In genomic region chr17:45190503-45191282, GRCh38 we compare ENCODE assay signal across 23 cellular contexts. TPM values are rescaled to one million over a fixed set of nuclear protein-coding genes. Genes with fewer than 3 reads are reported as not detected.
DNase-seq lines count a peak whose midpoint lies in the region; ATAC-seq and TF ChIP-seq lines count a peak whose summit lies in the region.
"Had no signal": no experiment of that assay in that cellular context is flagged by ENCODE, and none has a peak within 500 bp of the region (broad histone marks: within the 10 kb centered on the region; RNA-seq: fewer than 3 reads in every experiment).

No MANE protein-coding gene starts in this region.

- no peak overlapping the region for H3K4me3 Mint-ChIP-seq in endodermal cell
- H3K4me3 Mint-ChIP-seq: activated CD4-positive, alpha-beta memory T cell treated with anti-CD3 and anti-CD28 coated beads for 36 hours; activated naive CD8-positive, alpha-beta T cell; dendritic cell treated with granulocyte-macrophage colony-stimulating factor and Interleukin-4, amounts not matched to agents 40 ng/mL and 50 ng/mL, for 4 days; natural killer cell had no signal

- intact Hi-C loops in psoas muscle (cut with DNase I) = loop anchor here (2.0 to 10.0 kb wide), 3 partner anchors 18 to 276 kb away; partner anchors contain the start of gene GFAP (in 1 of the 2)

- H3K36me3 Mint-ChIP-seq in endodermal cell (ENCODE audit: low read depth) = no peaks in the 10 kb centered on the region
- H3K36me3 Mint-ChIP-seq: activated CD4-positive, alpha-beta memory T cell treated with anti-CD3 and anti-CD28 coated beads for 36 hours; activated naive CD8-positive, alpha-beta T cell; natural killer cell had no signal

- peaks cover 4% of the 10 kb centered on the region for H3K9me3 Mint-ChIP-seq in endodermal cell
- H3K9me3 Mint-ChIP-seq: activated CD4-positive, alpha-beta memory T cell treated with anti-CD3 and anti-CD28 coated beads for 36 hours; activated T-helper 2 cell treated with anti-CD3 and anti-CD28 coated beads, Interferon-gamma antibody, Interleukin-2, Interleukin-4, amounts not matched to agents 10 μg/mL and 5 μg/mL and 100 μg/mL, durations not matched to agents 14 hours and 24 hours and 36 hours; dendritic cell treated with granulocyte-macrophage colony-stimulating factor and Interleukin-4, amounts not matched to agents 40 ng/mL and 50 ng/mL, for 4 days; natural killer cell had no signal

- no peaks in the 10 kb centered on the region for H3K9me3 ChIP-seq in endodermal cell (ENCODE audit: control insufficient read depth, low read length)
- H3K9me3 ChIP-seq in psoas muscle = no peaks in the 10 kb centered on the region
- H3K9me3 ChIP-seq: right atrium auricular region, tibial artery had no signal

- H3K27ac ChIP-seq in endodermal cell (ENCODE audit: low read depth, low read length) (no peak overlapping the region), psoas muscle (no peak overlapping the region)
- H3K27ac ChIP-seq: KMS-11, right atrium auricular region, tibial artery had no signal

- peaks cover 3% of the 10 kb centered on the region for H3K4me1 Mint-ChIP-seq in endodermal cell
- H3K4me1 Mint-ChIP-seq: natural killer cell had no signal

- DNase-seq in DMS79 treated with DMSO at 0.1 percent for 48 hours (lab: John Stamatoyannopoulos, UW) = peak; percentile 71
- peak; percentile 11 for DNase-seq in NCI-H2171 (lab: John Stamatoyannopoulos, UW)
- DNase-seq in kidney tubule cell (ENCODE audit: low spot score) = peak; percentile 79
- peak; percentile 36 for DNase-seq in retina
- no peak for DNase-seq in NCI-H1930 (lab: John Stamatoyannopoulos, UW)
- no peak for DNase-seq in activated T-cell treated with anti-CD3 and anti-CD28 coated beads for 4 hours
- DNase-seq in endodermal cell = no peak
- DNase-seq in psoas muscle = no peak
- DNase-seq: activated CD4-positive, alpha-beta memory T cell treated with anti-CD3 and anti-CD28 coated beads for 36 hours; activated CD8-positive, alpha-beta memory T cell treated with anti-CD3 and anti-CD28 coated beads, Interleukin-2, amount 50 U/mL, for 48 hours; aorta; MV-4-11; natural killer cell; NCI-H187; NCI-H446 treated with DMSO at 0.1 percent for 48 hours; SIG-M5; stimulated activated naive CD8-positive, alpha-beta T cell treated with anti-CD3 and anti-CD28 coated beads, Interleukin-15, Interleukin-2, amounts not matched to agents 100 U/mL and 50 U/mL, for 24 hours; tibial artery had no signal

- ATAC-seq in psoas muscle = no peak
- ATAC-seq: natural killer cell; stimulated activated naive CD8-positive, alpha-beta T cell treated with anti-CD3 and anti-CD28 coated beads, Interleukin-15, Interleukin-2, amounts not matched to agents 100 U/mL and 50 U/mL, for 24 hours had no signal

- H3K4me3 ChIP-seq in endodermal cell (ENCODE audit: low read length) = no peak overlapping the region
- H3K4me3 ChIP-seq in psoas muscle = no peak overlapping the region
- H3K4me3 ChIP-seq: right atrium auricular region, tibial artery had no signal

- TF ChIP-seq CTCF in endodermal cell (conservative IDR thresholded peaks at IDR 0.05) (no peak), psoas muscle (IDR thresholded peaks at IDR 0.05) (no peak)

- H3K27ac Mint-ChIP-seq in endodermal cell = no peak overlapping the region
- H3K27ac Mint-ChIP-seq: activated CD4-positive, alpha-beta memory T cell treated with anti-CD3 and anti-CD28 coated beads for 36 hours; activated naive CD8-positive, alpha-beta T cell; activated T-helper 2 cell treated with anti-CD3 and anti-CD28 coated beads, Interferon-gamma antibody, Interleukin-2, Interleukin-4, amounts not matched to agents 10 μg/mL and 5 μg/mL and 100 μg/mL, durations not matched to agents 14 hours and 24 hours and 36 hours; dendritic cell treated with granulocyte-macrophage colony-stimulating factor and Interleukin-4, amounts not matched to agents 40 ng/mL and 50 ng/mL, for 4 days; natural killer cell had no signal

- H3K36me3 ChIP-seq in endodermal cell (ENCODE audit: control insufficient read depth, insufficient read depth, low read length) (no peaks in the 10 kb centered on the region), psoas muscle (ENCODE audit: insufficient read depth in 1 of 2, low read depth in 1 of 2) (no peaks in the 10 kb centered on the region)
- H3K36me3 ChIP-seq: right atrium auricular region, tibial artery had no signal

- H3K27me3 ChIP-seq in endodermal cell (ENCODE audit: control insufficient read depth, insufficient read depth, low read length, poor library complexity, severe bottlenecking) = no peaks in the 10 kb centered on the region
- no peaks in the 10 kb centered on the region for H3K27me3 ChIP-seq in psoas muscle (ENCODE audit: insufficient read depth in 3 of 3, low read length in 2 of 3)
- H3K27me3 ChIP-seq: right atrium auricular region had no signal

- 90% methylated on average over 10 to 11 of the region's 11 CpGs for WGBS in endodermal cell (ENCODE audit: insufficient coverage in 1 of 2, insufficient read length in 1 of 2), 2 experiments
- 73 to 77% (median 76%) methylated on average over 11 of the region's 11 CpGs for WGBS in psoas muscle, 3 donors

- no peaks in the 10 kb centered on the region for H3K4me1 ChIP-seq in endodermal cell (ENCODE audit: control insufficient read depth, insufficient read depth, low read length)
- H3K4me1 ChIP-seq in psoas muscle = no peaks in the 10 kb centered on the region
- H3K4me1 ChIP-seq: right atrium auricular region, tibial artery had no signal

- no peak overlapping the region for H3K9ac ChIP-seq in endodermal cell (ENCODE audit: extremely low read depth, low read length, poor library complexity, severe bottlenecking)
- H3K9ac ChIP-seq: KMS-11 had no signal

- H3K27me3 Mint-ChIP-seq in endodermal cell (ENCODE audit: insufficient read depth) = peaks cover 2% of the 10 kb centered on the region
- H3K27me3 Mint-ChIP-seq: activated CD4-positive, alpha-beta memory T cell treated with anti-CD3 and anti-CD28 coated beads for 36 hours; activated naive CD8-positive, alpha-beta T cell; dendritic cell treated with granulocyte-macrophage colony-stimulating factor and Interleukin-4, amounts not matched to agents 40 ng/mL and 50 ng/mL, for 4 days had no signal

RNA-seq across cellular contexts. Expression of gene HEXIM2, which starts 29.0 kb away (rescaled TPM):
- total RNA-seq in endodermal cell = 10 to 100 TPM; 12.9 to 13.1 TPM
- 8.6 TPM for polyA plus RNA-seq in endodermal cell (2013, experiment 1 of 2)
- polyA plus RNA-seq in endodermal cell (2013, experiment 2 of 2) = 7.7 TPM
- total RNA-seq in psoas muscle = 10 to 100 TPM; 13.7 to 47.1 (median 33.4) TPM
- polyA plus RNA-seq in psoas muscle = 10 to 100 TPM in 2 of 3 donors, 1 to 10 TPM in 1; 8.2 to 69.5 (median 62.7) TPM

RNA-seq across cellular contexts. Expression of gene FMNL1, which starts 31.0 kb away (rescaled TPM):
- total RNA-seq in endodermal cell (1 to 10 TPM; 3.5 to 4.5 TPM), psoas muscle (1 to 10 TPM; 5.4 to 6.5 (median 6.0) TPM)
- 1.9 TPM for polyA plus RNA-seq in endodermal cell (2013, experiment 1 of 2)
- polyA plus RNA-seq in endodermal cell (2013, experiment 2 of 2) = 1.7 TPM
- polyA plus RNA-seq in psoas muscle = 1 to 10 TPM; 1.8 to 2.4 (median 2.3) TPM

RNA-seq across cellular contexts. Expression of gene HEXIM1, which starts 42.4 kb away (rescaled TPM):
- total RNA-seq in endodermal cell (10 to 100 TPM; 37.0 to 39.2 TPM), psoas muscle (10 to 100 TPM; 21.3 to 52.2 (median 31.5) TPM)
- 20.1 TPM for polyA plus RNA-seq in endodermal cell (2013, experiment 1 of 2)
- 19.4 TPM for polyA plus RNA-seq in endodermal cell (2013, experiment 2 of 2)
- polyA plus RNA-seq in psoas muscle = 100 to 1,000 TPM in 1 of 3 donors, 10 to 100 TPM in 1, 1 to 10 TPM in 1; 9.5 to 127 (median 22.0) TPM

RNA-seq across cellular contexts. Expression of gene ACBD4, which starts 55.2 kb away (rescaled TPM):
- total RNA-seq in endodermal cell (10 to 100 TPM; 17.4 to 19.5 TPM), psoas muscle (1 to 10 TPM; 3.9 to 8.2 (median 5.1) TPM)
- polyA plus RNA-seq in endodermal cell (2013, experiment 1 of 2) = 6.8 TPM
- 6.0 TPM for polyA plus RNA-seq in endodermal cell (2013, experiment 2 of 2)
- 1 to 10 TPM; 2.7 to 5.2 (median 4.4) TPM for polyA plus RNA-seq in psoas muscle

RNA-seq across cellular contexts. Expression of gene PLCD3, which starts 58.4 kb away (rescaled TPM):
- total RNA-seq in endodermal cell (10 to 100 TPM; 34.8 to 42.9 TPM), psoas muscle (100 to 1,000 TPM in 2 of 4 donors, 10 to 100 TPM in 2; 69.8 to 217 (median 122) TPM)
- 16.1 TPM for polyA plus RNA-seq in endodermal cell (2013, experiment 1 of 2)
- polyA plus RNA-seq in endodermal cell (2013, experiment 2 of 2) = 20.9 TPM
- polyA plus RNA-seq in psoas muscle = 100 to 1,000 TPM in 2 of 3 donors, 10 to 100 TPM in 1; 57.0 to 171 (median 170) TPM

Comparison
In these comparisons a context has a peak if more than half of its experiments do, and no peak if none do; other contexts are left out.
1. DNase-seq: peak in DMS79 treated with DMSO at 0.1 percent for 48 hours (single experiment), NCI-H2171 (single experiment), kidney tubule cell (single experiment) and retina (single experiment); none in NCI-H1930 (0 of 2), activated T-cell treated with anti-CD3 and anti-CD28 coated beads for 4 hours (single experiment), endodermal cell (single experiment) and psoas muscle (0 of 2).